In genomic region chr4:95170176-95170575, GRCh38 we compare ENCODE assay signal across 20 cellular contexts.
A peak's percentile ranks its signal among the peaks of the same experiment; 100 is the strongest.
DNase-seq lines count a peak whose midpoint lies in the region; ATAC-seq, FAIRE-seq and TF ChIP-seq lines count a peak whose summit lies in the region.
"Had no signal": no experiment of that assay in that cellular context is flagged by ENCODE, and none has a peak within 500 bp of the region (broad histone marks: within the 10 kb centered on the region; RNA-seq: fewer than 3 reads in every experiment).

No MANE protein-coding gene starts in this region.

- H3K4me1 ChIP-seq in neural progenitor cell (no peaks in the 10 kb centered on the region), endodermal cell (ENCODE audit: control insufficient read depth, insufficient read depth, low read length) (no peaks in the 10 kb centered on the region)

- no peak overlapping the region for H2AFZ ChIP-seq in neural progenitor cell (replicated peaks)

- no peak overlapping the region for H3K4me2 ChIP-seq in neural progenitor cell
- H3K4me2 ChIP-seq: KMS-11 had no signal

- no peaks in the 10 kb centered on the region for H3K9me3 ChIP-seq in neural progenitor cell (ENCODE audit: low read depth)
- H3K9me3 ChIP-seq in endodermal cell (ENCODE audit: control insufficient read depth, low read length), result no peaks in the 10 kb centered on the region

- H4K20me1 ChIP-seq in neural progenitor cell (ENCODE audit: low read depth), result no peaks in the 10 kb centered on the region

- peak; percentile 19 for FAIRE-seq in frontal cortex (lab: Jason Lieb, UNC)

- no peak overlapping the region for H3K27ac ChIP-seq in neural progenitor cell
- no peak overlapping the region for H3K27ac ChIP-seq in endodermal cell (ENCODE audit: low read depth, low read length)
- H3K27ac ChIP-seq: C4-2B, KMS-11 had no signal

- DNase-seq in amygdala (lab: John Stamatoyannopoulos, UW) (peak in 39 of 56 donors; percentile 7 to 73 (median 35)), frontal cortex (ENCODE audit: low spot score in 2 of 2) (no peak), neural progenitor cell (ENCODE audit: low spot score) (no peak), superior temporal gyrus (ENCODE audit: extremely low spot score) (peak; percentile 89), sciatic nerve (ENCODE audit: low spot score) (no peak), endodermal cell (no peak), NCI-H1092 treated with DMSO at 0.1 percent for 48 hours (lab: John Stamatoyannopoulos, UW) (no peak)
- DNase-seq: DND-41, H7, HFFc6, MV-4-11, NCI-H1417, NCI-H187, NCI-H2227 treated with DMSO at 0.1 percent for 48 hours, NCI-H524, NCI-H82, SHP77 had no signal

- no peaks in the 10 kb centered on the region for H3K27me3 ChIP-seq in neural progenitor cell
- H3K27me3 ChIP-seq in endodermal cell (ENCODE audit: control insufficient read depth, insufficient read depth, low read length, poor library complexity, severe bottlenecking), result no peaks in the 10 kb centered on the region

- WGBS in endodermal cell (ENCODE audit: insufficient coverage in 1 of 2, insufficient read length in 1 of 2), 2 experiments, result 90 to 95% methylated on average over 7 of the region's 7 CpGs

- H3K4me1 Mint-ChIP-seq in neural progenitor cell (peaks cover 14% of the 10 kb centered on the region), endodermal cell (no peaks in the 10 kb centered on the region)

- H3K36me3 ChIP-seq in neural progenitor cell, result no peaks in the 10 kb centered on the region
- H3K36me3 ChIP-seq in endodermal cell (ENCODE audit: control insufficient read depth, insufficient read depth, low read length), result no peaks in the 10 kb centered on the region

- no peak overlapping the region for H3K9ac ChIP-seq in neural progenitor cell
- no peak overlapping the region for H3K9ac ChIP-seq in endodermal cell (ENCODE audit: extremely low read depth, low read length, poor library complexity, severe bottlenecking)
- H3K9ac ChIP-seq: KMS-11 had no signal

- intact Hi-C loops in sciatic nerve (cut with DNase I), result no loop called here

- H3K4me3 ChIP-seq in neural progenitor cell (no peak overlapping the region), endodermal cell (ENCODE audit: low read length) (no peak overlapping the region)

- peaks cover 4% of the 10 kb centered on the region for H3K27me3 Mint-ChIP-seq in neural progenitor cell (ENCODE audit: insufficient read depth, low read depth)
- H3K27me3 Mint-ChIP-seq in endodermal cell (ENCODE audit: insufficient read depth), result peaks cover 9% of the 10 kb centered on the region

- H3K4me3 Mint-ChIP-seq in neural progenitor cell (no peak overlapping the region), endodermal cell (no peak overlapping the region)
- H3K4me3 Mint-ChIP-seq: HFFc6 had no signal

- peaks cover 36% of the 10 kb centered on the region for H3K36me3 Mint-ChIP-seq in neural progenitor cell
- H3K36me3 Mint-ChIP-seq in endodermal cell (ENCODE audit: low read depth), result no peaks in the 10 kb centered on the region

- no peaks in the 10 kb centered on the region for H3F3A ChIP-seq in neural progenitor cell (ENCODE audit: low read depth)

- ATAC-seq in sciatic nerve (no peak), HG03442 (IDR thresholded peaks at IDR 0.05; ENCODE audit: unreplicated experiment) (no peak)

- H3K79me2 ChIP-seq in neural progenitor cell (ENCODE audit: low read depth), result no peaks in the 10 kb centered on the region

- peaks cover 7% of the 10 kb centered on the region for H3K9me3 Mint-ChIP-seq in neural progenitor cell
- H3K9me3 Mint-ChIP-seq in endodermal cell, result peaks cover 1% of the 10 kb centered on the region
- H3K9me3 Mint-ChIP-seq: HFFc6 had no signal

- peak overlapping the region; percentile 89 for H3K27ac Mint-ChIP-seq in neural progenitor cell
- H3K27ac Mint-ChIP-seq in endodermal cell, result no peak overlapping the region
- H3K27ac Mint-ChIP-seq: HFFc6 had no signal

- TF ChIP-seq CTCF in neural progenitor cell (IDR thresholded peaks at IDR 0.05) (no peak), endodermal cell (conservative IDR thresholded peaks at IDR 0.05) (no peak)

Comparison
In these comparisons a context has a peak if more than half of its experiments do, and no peak if none do; other contexts are left out.
1. DNase-seq: peak in amygdala (39 of 56) and superior temporal gyrus (single experiment); none in frontal cortex (0 of 2), neural progenitor cell (single experiment), sciatic nerve (single experiment), endodermal cell (single experiment) and NCI-H1092 treated with DMSO at 0.1 percent for 48 hours (single experiment).